9 cellular contexts compared by ENCODE assay signal in genomic region chr17:43900858-43901754, GRCh38. TPM values are rescaled to one million over a fixed set of nuclear protein-coding genes. Genes with fewer than 3 reads are reported as not detected.
DNase-seq lines count a peak whose midpoint lies in the region; ATAC-seq and TF ChIP-seq lines count a peak whose summit lies in the region.
"Had no signal": no experiment of that assay in that cellular context is flagged by ENCODE, and none has a peak within 500 bp of the region (broad histone marks: within the 10 kb centered on the region; RNA-seq: fewer than 3 reads in every experiment).

No MANE protein-coding gene starts in this region.

- TF ChIP-seq POLR2A in right lobe of liver (IDR thresholded peaks at IDR 0.05) (no peak), thyroid gland (IDR thresholded peaks at IDR 0.05) (no peak)

- H3K4me1 Mint-ChIP-seq in activated naive CD4-positive, alpha-beta T cell treated with anti-CD3 and anti-CD28 coated beads, Interleukin-2, amount 50 U/mL, for 24 hours: peaks cover 9% of the 10 kb centered on the region
- H3K4me1 Mint-ChIP-seq in activated naive CD8-positive, alpha-beta T cell (ENCODE audit: low read depth): peaks cover 12% of the 10 kb centered on the region

- H3K9me3 ChIP-seq in right lobe of liver (no peaks in the 10 kb centered on the region), upper lobe of right lung (no peaks in the 10 kb centered on the region), thyroid gland (no peaks in the 10 kb centered on the region)

- no peaks in the 10 kb centered on the region for H3K9me3 Mint-ChIP-seq in activated naive CD4-positive, alpha-beta T cell treated with anti-CD3 and anti-CD28 coated beads, Interleukin-2, amount 50 U/mL, for 24 hours
- H3K9me3 Mint-ChIP-seq in activated naive CD8-positive, alpha-beta T cell (ENCODE audit: low read depth): no peaks in the 10 kb centered on the region

- no peak overlapping the region for H3K27ac ChIP-seq in right lobe of liver
- no peak overlapping the region for H3K27ac ChIP-seq in upper lobe of right lung
- H3K27ac ChIP-seq in thyroid gland: no peak overlapping the region

- H3K27ac Mint-ChIP-seq in activated naive CD4-positive, alpha-beta T cell treated with anti-CD3 and anti-CD28 coated beads, Interleukin-2, amount 50 U/mL, for 24 hours: no peak overlapping the region
- H3K27ac Mint-ChIP-seq in activated naive CD8-positive, alpha-beta T cell: no peak overlapping the region

- H3K36me3 Mint-ChIP-seq in activated naive CD4-positive, alpha-beta T cell treated with anti-CD3 and anti-CD28 coated beads, Interleukin-2, amount 50 U/mL, for 24 hours: peaks cover 3% of the 10 kb centered on the region
- peaks cover 13% of the 10 kb centered on the region for H3K36me3 Mint-ChIP-seq in activated naive CD8-positive, alpha-beta T cell

- H3K4me3 ChIP-seq in right lobe of liver: peak overlapping the region; percentile 16 to 36 (median 25)
- peak overlapping the region; percentile 45 for H3K4me3 ChIP-seq in upper lobe of right lung
- peak overlapping the region in 1 of 3 donors; percentile 23 for H3K4me3 ChIP-seq in thyroid gland (replicated peaks in 1 of 3)

- H3K36me3 ChIP-seq in right lobe of liver (no peaks in the 10 kb centered on the region), upper lobe of right lung (no peaks in the 10 kb centered on the region), thyroid gland (no peaks in the 10 kb centered on the region)

- DNase-seq in activated naive CD4-positive, alpha-beta T cell treated with Interleukin-2 at 50 U/mL for 16 hours: no peak
- DNase-seq in right lobe of liver (no peak), upper lobe of right lung (no peak), NCI-H146 treated with DMSO at 0.1 percent for 48 hours (lab: John Stamatoyannopoulos, UW; ENCODE audit: unreplicated experiment) (no peak), NCI-H226 (no peak), thyroid gland (no peak)

- peaks cover 3 to 5% of the 10 kb centered on the region in 2 donors for H3K27me3 ChIP-seq in right lobe of liver
- peaks cover 30% of the 10 kb centered on the region for H3K27me3 ChIP-seq in upper lobe of right lung
- H3K27me3 ChIP-seq in thyroid gland: no peaks in the 10 kb centered on the region

- H3K4me3 Mint-ChIP-seq in activated naive CD4-positive, alpha-beta T cell treated with anti-CD3 and anti-CD28 coated beads, Interleukin-2, amount 50 U/mL, for 24 hours: peak overlapping the region; percentile 83
- peak overlapping the region; percentile 79 for H3K4me3 Mint-ChIP-seq in activated naive CD8-positive, alpha-beta T cell

- WGBS in right lobe of liver (ENCODE audit: insufficient coverage, low coverage, low lambda C conversion rate, missing lambda C conversion rate): 10% methylated on average over 5 of the region's 13 CpGs
- WGBS in thyroid gland, 2 donors: 21 to 31% methylated on average over 11 to 12 of the region's 13 CpGs

- TF ChIP-seq CTCF in right lobe of liver (IDR thresholded peaks at IDR 0.05): no peak
- no peak for TF ChIP-seq CTCF in upper lobe of right lung (IDR thresholded peaks at IDR 0.05)
- no peak for TF ChIP-seq CTCF in thyroid gland (IDR thresholded peaks at IDR 0.05)

- H3K4me1 ChIP-seq in right lobe of liver (peaks cover 0 to 3% (median 0%) of the 10 kb centered on the region in 4 donors), upper lobe of right lung (peaks cover 15% of the 10 kb centered on the region), thyroid gland (peaks cover 7 to 25% of the 10 kb centered on the region in 2 donors)

- intact Hi-C loops in right lobe of liver (cut with DNase I) (loop anchor here in 1 of 2 donors (10.0 kb wide), 1 partner anchor 94 kb away; no protein-coding TSS in a partner anchor), upper lobe of right lung (cut with DNase I) (no loop called here), thyroid gland (cut with DNase I) (loop anchor here (10.0 kb wide), 1 partner anchor 224 kb away; the partner anchor contains the start of gene HDAC5)

- ATAC-seq in right lobe of liver (no peak), upper lobe of right lung (no peak)

- no peaks in the 10 kb centered on the region for H3K27me3 Mint-ChIP-seq in activated naive CD4-positive, alpha-beta T cell treated with anti-CD3 and anti-CD28 coated beads, Interleukin-2, amount 50 U/mL, for 24 hours
- peaks cover 2% of the 10 kb centered on the region for H3K27me3 Mint-ChIP-seq in activated naive CD8-positive, alpha-beta T cell

RNA-seq across cellular contexts. Expression of gene MPP2, which starts 6.2 kb away (rescaled TPM):
- total RNA-seq in right lobe of liver (1 to 10 TPM in 1 of 6 experiments, under 1 TPM in 2, not detected in 3; 0.13 to 1.2 (median 0.18) TPM), upper lobe of right lung (0.49 TPM), thyroid gland (10 to 100 TPM in 1 of 4 donors, 1 to 10 TPM in 3; 6.5 to 30.8 (median 9.0) TPM)

RNA-seq across cellular contexts. Expression of gene PPY, which starts 41.2 kb away (rescaled TPM):
- total RNA-seq in right lobe of liver (not detected), upper lobe of right lung (not detected), thyroid gland (not detected)
- total RNA-seq: myocyte had no signal

RNA-seq across cellular contexts. Expression of gene PYY, which starts 52.6 kb away (rescaled TPM):
- total RNA-seq in right lobe of liver: not detected
- not detected for total RNA-seq in upper lobe of right lung
- total RNA-seq in thyroid gland: 1 to 10 TPM in 1 of 4 donors, not detected in 3; 2.2 TPM

RNA-seq across cellular contexts. Expression of gene CD300LG, which starts 54.1 kb away (rescaled TPM):
- total RNA-seq in right lobe of liver (under 1 TPM in 5 of 6 experiments, not detected in 1; 0.12 to 0.73 (median 0.55) TPM), upper lobe of right lung (0.81 TPM), thyroid gland (10 to 100 TPM in 1 of 4 donors, 1 to 10 TPM in 3; 1.5 to 22.5 (median 2.2) TPM)
- total RNA-seq: myocyte had no signal
